1 cellular context compared by ENCODE assay signal in genomic region chr19:43774103-43774939, GRCh38.
A peak's percentile ranks its signal among the peaks of the same experiment; 100 is the strongest.
TF ChIP-seq lines count a peak whose summit lies in the region.

No MANE protein-coding gene starts in this region.

TF ChIP-seq in HepG2, 621 proteins besides CTCF, POLR2A, EP300 and RAD21 (continued from another document and continues in another):
- TF ChIP-seq RERE (CRISPR knock-in tag; IDR thresholded peaks at IDR 0.05; ENCODE audit: low read depth): no peak
- TF ChIP-seq ZFY (CRISPR knock-in tag; IDR thresholded peaks at IDR 0.05): peak; percentile 31; the same call in 1 of the 2 replicates
- TF ChIP-seq HOXD1 (CRISPR knock-in tag; IDR thresholded peaks at IDR 0.05): no peak
- no peak for TF ChIP-seq TBL1XR1 (IDR thresholded peaks at IDR 0.05; ENCODE audit: borderline replicate concordance, low read length, partially characterized antibody)
- TF ChIP-seq ISX (CRISPR knock-in tag; conservative IDR thresholded peaks at IDR 0.05): no peak
- no peak for TF ChIP-seq ZNF570 (CRISPR knock-in tag; IDR thresholded peaks at IDR 0.05; ENCODE audit: borderline replicate concordance)
- TF ChIP-seq ZBTB8A (CRISPR knock-in tag; IDR thresholded peaks at IDR 0.05; ENCODE audit: borderline replicate concordance, low read depth): no peak
- no peak for TF ChIP-seq ZSCAN12 (CRISPR knock-in tag; IDR thresholded peaks at IDR 0.05)
- TF ChIP-seq POGK (CRISPR knock-in tag; conservative IDR thresholded peaks at IDR 0.05): peak; percentile 77; the same call in 1 of the 2 replicates
- no peak for TF ChIP-seq CERS6 (CRISPR knock-in tag; IDR thresholded peaks at IDR 0.05)
- TF ChIP-seq ZNF510 (CRISPR knock-in tag; IDR thresholded peaks at IDR 0.05; ENCODE audit: low read depth): 0 out of 2 replicates have a peak, but pooled peaks have one; percentile 46
- no peak for TF ChIP-seq HCFC1 (IDR thresholded peaks at IDR 0.05; ENCODE audit: low read depth, low read length)
- TF ChIP-seq ZNF124 (CRISPR knock-in tag; IDR thresholded peaks at IDR 0.05): no peak
- TF ChIP-seq FOXP1 (IDR thresholded peaks at IDR 0.05): no peak
- no peak for TF ChIP-seq FOXP1 (CRISPR knock-in tag; IDR thresholded peaks at IDR 0.05)
- TF ChIP-seq SOX13 (IDR thresholded peaks at IDR 0.05): no peak
- 0 out of 4 replicates have a peak, but pooled peaks of 1 of the 2 experiments have one; percentile 22 for TF ChIP-seq SOX13 (CRISPR knock-in tag; conservative IDR thresholded peaks at IDR 0.05 in 1 of 2, IDR thresholded peaks at IDR 0.05 in 1 of 2)
- TF ChIP-seq RARG (CRISPR knock-in tag; IDR thresholded peaks at IDR 0.05; ENCODE audit: low read depth): no peak
- no peak for TF ChIP-seq E2F5 (CRISPR knock-in tag; conservative IDR thresholded peaks at IDR 0.05)
- no peak for TF ChIP-seq PHF5A (CRISPR knock-in tag; IDR thresholded peaks at IDR 0.05; ENCODE audit: low read depth, unreplicated experiment)
- no peak for TF ChIP-seq ZNF317 (CRISPR knock-in tag; IDR thresholded peaks at IDR 0.05)
- no peak for TF ChIP-seq PHB2 (IDR thresholded peaks at IDR 0.05; ENCODE audit: partially characterized antibody)
- TF ChIP-seq NCOA1 (CRISPR knock-in tag; IDR thresholded peaks at IDR 0.05): no peak
- no peak for TF ChIP-seq ZNF33B (CRISPR knock-in tag; IDR thresholded peaks at IDR 0.05)
- TF ChIP-seq ARID4A (CRISPR knock-in tag; IDR thresholded peaks at IDR 0.05; ENCODE audit: borderline replicate concordance): peak; percentile 37; the same call in 1 of the 2 replicates
- TF ChIP-seq ZBTB14 (CRISPR knock-in tag; IDR thresholded peaks at IDR 0.05): no peak
- no peak for TF ChIP-seq MED8 (CRISPR knock-in tag; IDR thresholded peaks at IDR 0.05; ENCODE audit: insufficient replicate concordance)
- no peak for TF ChIP-seq ZNF460 (CRISPR knock-in tag; IDR thresholded peaks at IDR 0.05; ENCODE audit: borderline replicate concordance)
- TF ChIP-seq ZNF20 (CRISPR knock-in tag; IDR thresholded peaks at IDR 0.05): no peak
- TF ChIP-seq PAXIP1 (CRISPR knock-in tag; conservative IDR thresholded peaks at IDR 0.05): 0 out of 2 replicates have a peak, but pooled peaks have one; percentile 28
- TF ChIP-seq PRDM15 (CRISPR knock-in tag; IDR thresholded peaks at IDR 0.05): no peak
- TF ChIP-seq ZNF713 (CRISPR knock-in tag; IDR thresholded peaks at IDR 0.05): no peak
- peak; percentile 45 for TF ChIP-seq AGO1 (IDR thresholded peaks at IDR 0.05; ENCODE audit: low read depth, low read length, poor library complexity, severe bottlenecking)
- TF ChIP-seq NFIC (IDR thresholded peaks at IDR 0.05; ENCODE audit: low read length): no peak
- TF ChIP-seq GATAD1 (CRISPR knock-in tag; IDR thresholded peaks at IDR 0.05): peak; percentile 54; the same call in 1 of the 2 replicates
- no peak for TF ChIP-seq POLR2G (IDR thresholded peaks at IDR 0.05; ENCODE audit: low read depth, low read length)
- peak; percentile 21; the same call in 1 of the 2 replicates for TF ChIP-seq HDAC2 (CRISPR knock-in tag; IDR thresholded peaks at IDR 0.05)
- TF ChIP-seq SMC3 (IDR thresholded peaks at IDR 0.05; ENCODE audit: low read length): no peak; the same call in 1 of the 2 replicates
- no peak for TF ChIP-seq POLR2AphosphoS2 (IDR thresholded peaks at IDR 0.05; ENCODE audit: low read depth, low read length)
- no peak for TF ChIP-seq SRSF4 (IDR thresholded peaks at IDR 0.05; ENCODE audit: low read depth, low read length, poor library complexity, severe bottlenecking)
- TF ChIP-seq ZSCAN25 (CRISPR knock-in tag; IDR thresholded peaks at IDR 0.05): no peak
